9 cellular contexts compared by ENCODE assay signal in genomic region chr1:29698033-29698432, GRCh38.
A peak's percentile ranks its signal among the peaks of the same experiment; 100 is the strongest.
DNase-seq lines count a peak whose midpoint lies in the region; ATAC-seq, FAIRE-seq and TF ChIP-seq lines count a peak whose summit lies in the region.
"Had no signal": no experiment of that assay in that cellular context is flagged by ENCODE, and none has a peak within 500 bp of the region (broad histone marks: within the 10 kb centered on the region; RNA-seq: fewer than 3 reads in every experiment).

No MANE protein-coding gene starts in this region.

- H3K27ac ChIP-seq in upper lobe of right lung = no peak overlapping the region

- H3K4me3 ChIP-seq in upper lobe of right lung = no peak overlapping the region

- no peaks in the 10 kb centered on the region for H3K36me3 Mint-ChIP-seq in activated T-helper 17 cell treated with anti-CD3 and anti-CD28 coated beads, Interleukin-2, amount 50 U/mL, for 72 hours (ENCODE audit: low read depth)

- peak; percentile 66 for DNase-seq in cardiac septum (ENCODE audit: low spot score)
- DNase-seq in left ventricle myocardium superior = no peak
- peak; percentile 21 for DNase-seq in RCC 7860 (ENCODE audit: low spot score)
- DNase-seq in fibroblast of peridontal ligament (ENCODE audit: extremely low read depth) = peak; percentile 57
- DNase-seq in upper lobe of right lung = peak; percentile 60

- H3K9me3 ChIP-seq in upper lobe of right lung = no peaks in the 10 kb centered on the region

- intact Hi-C loops in cardiac septum (cut with DNase I) (no loop called here), left ventricle myocardium superior (cut with micrococcal nuclease) (no loop called here), upper lobe of right lung (cut with DNase I) (no loop called here)

- H3K27ac Mint-ChIP-seq in activated T-helper 17 cell treated with anti-CD3 and anti-CD28 coated beads, Interleukin-2, amount 50 U/mL, for 72 hours = no peak overlapping the region

- H3K27me3 ChIP-seq in upper lobe of right lung = no peaks in the 10 kb centered on the region

- no peaks in the 10 kb centered on the region for H3K36me3 ChIP-seq in upper lobe of right lung

- no peak overlapping the region for H3K4me3 Mint-ChIP-seq in activated T-helper 17 cell treated with anti-CD3 and anti-CD28 coated beads, Interleukin-2, amount 50 U/mL, for 72 hours

- TF ChIP-seq CTCF in upper lobe of right lung (IDR thresholded peaks at IDR 0.05) = no peak

- H3K27me3 Mint-ChIP-seq in activated T-helper 17 cell treated with anti-CD3 and anti-CD28 coated beads, Interleukin-2, amount 50 U/mL, for 72 hours = peaks cover 28% of the 10 kb centered on the region

- no peak for ATAC-seq in left ventricle myocardium superior
- peak; percentile 60 for ATAC-seq in upper lobe of right lung
- ATAC-seq in HG02973 (IDR thresholded peaks at IDR 0.05; ENCODE audit: unreplicated experiment) = no peak
- ATAC-seq in activated T-helper 17 cell treated with anti-CD3 and anti-CD28 coated beads, Interleukin-2, amount 50 U/mL, for 72 hours (replicated peaks) = no peak
- ATAC-seq in HG03342 (IDR thresholded peaks at IDR 0.05; ENCODE audit: unreplicated experiment) = no peak

- no peaks in the 10 kb centered on the region for H3K4me1 Mint-ChIP-seq in activated T-helper 17 cell treated with anti-CD3 and anti-CD28 coated beads, Interleukin-2, amount 50 U/mL, for 72 hours

- H3K9me3 Mint-ChIP-seq in activated T-helper 17 cell treated with anti-CD3 and anti-CD28 coated beads, Interleukin-2, amount 50 U/mL, for 72 hours = no peaks in the 10 kb centered on the region

- FAIRE-seq in RCC 7860 (lab: Jason Lieb, UNC) = no peak
- FAIRE-seq: islet of Langerhans had no signal

- H3K4me1 ChIP-seq in upper lobe of right lung = no peaks in the 10 kb centered on the region
